Comparison of ENCODE assay signal across 8 cellular contexts in the genomic region with DNA sequence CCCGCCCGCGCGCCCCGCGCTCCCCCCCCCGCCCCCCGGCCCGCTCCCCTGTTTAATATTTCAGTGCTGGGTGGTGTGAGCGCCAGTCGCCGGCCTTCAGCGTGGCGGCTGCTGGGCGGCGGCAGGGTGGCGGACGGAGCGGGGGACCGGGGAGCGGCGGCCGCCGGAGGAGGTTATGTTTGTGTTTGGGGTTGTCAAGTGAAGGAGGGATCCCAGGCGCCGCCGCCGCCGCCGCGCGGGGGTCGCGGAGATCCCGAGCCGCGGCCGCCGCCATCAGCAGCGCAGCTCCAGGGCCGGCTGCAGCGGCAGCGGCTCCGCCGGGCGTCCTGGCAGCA. TPM values are rescaled to one million over a fixed set of nuclear protein-coding genes. Genes with fewer than 3 reads are reported as not detected.
DNase-seq lines count a peak whose midpoint lies in the region; ATAC-seq and TF ChIP-seq lines count a peak whose summit lies in the region.

A gene (plus strand): TSS at position 82 of the 335 bp plus-strand sequence. CDS start 3,317 bp downstream, outside the sequence.

- H3K36me3 ChIP-seq in ES-I3 (ENCODE audit: insufficient read depth, low read length), result peaks cover 7% of the 10 kb centered on the region; the same call in 1 of the 2 replicates

- peak within 1 kb of the TSS; percentile 88 for H3K4me3 ChIP-seq in fibroblast of the aortic adventitia (ENCODE audit: low read depth, low read length)

- H3K27ac Mint-ChIP-seq in activated CD4-positive, alpha-beta memory T cell treated with anti-CD3 and anti-CD28 coated beads for 36 hours, result peak within 1 kb of the TSS; percentile 99
- peak within 1 kb of the TSS; percentile 98 to 100 (median 99) for H3K27ac Mint-ChIP-seq in nephron

- ATAC-seq in HG03175 (IDR thresholded peaks at IDR 0.05; ENCODE audit: unreplicated experiment) (peak; percentile 3), HG02798 (IDR thresholded peaks at IDR 0.05; ENCODE audit: poor library complexity, unreplicated experiment) (no peak), HG02610 (IDR thresholded peaks at IDR 0.05; ENCODE audit: unreplicated experiment) (no peak)

- H3K4me3 Mint-ChIP-seq in activated CD4-positive, alpha-beta memory T cell treated with anti-CD3 and anti-CD28 coated beads for 36 hours, result peak within 1 kb of the TSS; percentile 90
- peak within 1 kb of the TSS; percentile 92 to 96 (median 93) for H3K4me3 Mint-ChIP-seq in nephron

- POLR2A ChIA-PET in activated CD4-positive, alpha-beta memory T cell treated with anti-CD3 and anti-CD28 coated beads for 36 hours (lab: Charles Lee), result interaction anchor here (1.0 to 7.2 kb wide), 6 partner anchors 26 to 300 kb away, joined by 3 to 67 read pairs (median 5); no protein-coding TSS in a partner anchor

- TF ChIP-seq CTCF in fibroblast of the aortic adventitia (IDR thresholded peaks at IDR 0.05; ENCODE audit: insufficient read depth, low read length) (no peak), nephron (IDR thresholded peaks at IDR 0.05; ENCODE audit: unreplicated experiment in 3 of 3) (no peak)

- no peaks in the 10 kb centered on the region for H3K27me3 Mint-ChIP-seq in activated CD4-positive, alpha-beta memory T cell treated with anti-CD3 and anti-CD28 coated beads for 36 hours
- H3K27me3 Mint-ChIP-seq in nephron (ENCODE audit: low read depth), result no peaks in the 10 kb centered on the region

- peaks cover 4% of the 10 kb centered on the region for H3K9me3 Mint-ChIP-seq in activated CD4-positive, alpha-beta memory T cell treated with anti-CD3 and anti-CD28 coated beads for 36 hours
- no peaks in the 10 kb centered on the region for H3K9me3 Mint-ChIP-seq in nephron

- peaks cover 50% of the 10 kb centered on the region for H3K4me1 Mint-ChIP-seq in activated CD4-positive, alpha-beta memory T cell treated with anti-CD3 and anti-CD28 coated beads for 36 hours (ENCODE audit: low read depth)
- peaks cover 49% of the 10 kb centered on the region for H3K4me1 Mint-ChIP-seq in nephron

- intact Hi-C loops in activated CD4-positive, alpha-beta memory T cell treated with anti-CD3 and anti-CD28 coated beads for 36 hours (cut with micrococcal nuclease), result loop anchor here (5.0 to 10.0 kb wide), 4 partner anchors 185 to 647 kb away; no protein-coding TSS in a partner anchor

- no peaks in the 10 kb centered on the region for H3K9me3 ChIP-seq in ES-I3 (ENCODE audit: control insufficient read depth, insufficient read depth, low read length)

- CTCF ChIA-PET in activated CD4-positive, alpha-beta memory T cell treated with anti-CD3 and anti-CD28 coated beads for 36 hours (lab: Charles Lee), result interaction anchor here (1.6 kb wide), 1 partner anchor 278 kb away, joined by 5 read pairs; a partner anchor contains a TSS

- H3K9ac ChIP-seq in ES-I3 (ENCODE audit: low read depth, low read length), result peak within 1 kb of the TSS; percentile 77

- DNase-seq in activated CD4-positive, alpha-beta memory T cell treated with anti-CD3 and anti-CD28 coated beads for 36 hours, result no peak
- DNase-seq in fibroblast of the aortic adventitia (ENCODE audit: low read depth) (no peak), GOT3 (lab: John Stamatoyannopoulos, UW) (no peak)

- peaks cover 42% of the 10 kb centered on the region for H3K36me3 Mint-ChIP-seq in activated CD4-positive, alpha-beta memory T cell treated with anti-CD3 and anti-CD28 coated beads for 36 hours
- peaks cover 28% of the 10 kb centered on the region for H3K36me3 Mint-ChIP-seq in nephron (ENCODE audit: low read depth)

- peaks cover 7% of the 10 kb centered on the region; the same call in 1 of the 2 replicates for H3K4me1 ChIP-seq in ES-I3 (ENCODE audit: insufficient read depth, low read length)

RNA-seq across cellular contexts. Expression of the gene that starts here (rescaled TPM):
- 10 to 100 TPM; 43.2 to 43.8 TPM for total RNA-seq in activated CD4-positive, alpha-beta memory T cell treated with anti-CD3 and anti-CD28 coated beads for 36 hours
- total RNA-seq in fibroblast of the aortic adventitia (ENCODE audit: low replicate concordance), result 21.3 and 21.8 TPM in 2 replicates
